In the genomic region with DNA sequence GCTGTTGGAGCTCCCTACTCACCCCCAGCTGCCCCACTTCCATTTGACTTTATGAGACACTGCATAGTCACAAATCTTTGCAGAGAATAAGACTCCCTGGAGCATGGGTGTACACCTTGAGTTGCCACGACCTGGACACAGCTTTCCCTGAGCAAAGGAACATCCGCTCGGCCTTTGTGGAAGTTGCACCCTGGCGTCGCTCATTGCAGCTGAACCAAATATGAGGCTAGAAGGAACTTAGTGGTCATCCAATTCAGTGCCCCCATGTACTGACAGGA, we compare ENCODE assay signal across 19 cellular contexts. TPM values are rescaled to one million over a fixed set of nuclear protein-coding genes. Genes with fewer than 3 reads are reported as not detected.
DNase-seq lines count a peak whose midpoint lies in the region; ATAC-seq and TF ChIP-seq lines count a peak whose summit lies in the region.
"Had no signal": no experiment of that assay in that cellular context is flagged by ENCODE, and none has a peak within 500 bp of the region (broad histone marks: within the 10 kb centered on the region; RNA-seq: fewer than 3 reads in every experiment).

No MANE protein-coding gene starts in this region.

- no peaks in the 10 kb centered on the region for H3K79me2 ChIP-seq in PC-3 (ENCODE audit: low read length)

- no peaks in the 10 kb centered on the region for H4K20me1 ChIP-seq in PC-3 (ENCODE audit: low read length)

- H3K27ac ChIP-seq in PC-3 (ENCODE audit: low read length): peak overlapping the region; percentile 54; the same call in 1 of the 2 replicates

- ATAC-seq in PC-3 (no peak), GM18498 (IDR thresholded peaks at IDR 0.05; ENCODE audit: unreplicated experiment) (no peak), HG02759 (IDR thresholded peaks at IDR 0.05; ENCODE audit: unreplicated experiment) (no peak), GM19467 (IDR thresholded peaks at IDR 0.05; ENCODE audit: unreplicated experiment) (no peak)
- no peak for ATAC-seq in stimulated activated naive B cell treated with anti-CD40 and anti-IgM and Interleukin-4, amounts not matched to agents 10 μg/mL and 1 μg/mL and 100 μg/mL, for 72 hours (replicated peaks)
- ATAC-seq: CD8-positive, alpha-beta T cell; K562; Panc1 had no signal

- BruUV-seq in PC-3 (replicated peaks; lab: Mats Ljungman, UMichigan): no TSS peak

- no peaks in the 10 kb centered on the region for H3F3A ChIP-seq in PC-3 (ENCODE audit: low read length, unreplicated experiment)

- H3K36me3 ChIP-seq in PC-3 (ENCODE audit: low read depth, low read length): no peaks in the 10 kb centered on the region

- H3K4me1 Mint-ChIP-seq in IgD-negative memory B cell (peaks cover 52 to 59% (median 58%) of the 10 kb centered on the region in 3 donors), neural crest cell (peaks cover 8% of the 10 kb centered on the region)
- H3K4me1 Mint-ChIP-seq in stimulated activated naive B cell treated with anti-CD40 and anti-IgM and Interleukin-4, amounts not matched to agents 10 μg/mL and 1 μg/mL and 100 μg/mL, for 72 hours: peaks cover 61 to 71% of the 10 kb centered on the region in 2 donors

- no peak overlapping the region for H3K4me3 ChIP-seq in PC-3 (ENCODE audit: low read length)
- H3K4me3 ChIP-seq: K562 had no signal

- CTCF ChIA-PET in PC-3 (lab: Charles Lee): no interaction called here

- no peaks in the 10 kb centered on the region for H3K9me3 Mint-ChIP-seq in IgD-negative memory B cell
- H3K9me3 Mint-ChIP-seq in neural crest cell: no peaks in the 10 kb centered on the region
- peaks cover 0 to 2% of the 10 kb centered on the region in 2 donors for H3K9me3 Mint-ChIP-seq in stimulated activated naive B cell treated with anti-CD40 and anti-IgM and Interleukin-4, amounts not matched to agents 10 μg/mL and 1 μg/mL and 100 μg/mL, for 72 hours
- H3K9me3 Mint-ChIP-seq: CD8-positive, alpha-beta T cell had no signal

- H3K27ac Mint-ChIP-seq in IgD-negative memory B cell: peak overlapping the region in 2 of 3 donors; percentile 61 to 97
- H3K27ac Mint-ChIP-seq in neural crest cell (ENCODE audit: unreplicated experiment): peak overlapping the region; percentile 27
- H3K27ac Mint-ChIP-seq in stimulated activated naive B cell treated with anti-CD40 and anti-IgM and Interleukin-4, amounts not matched to agents 10 μg/mL and 1 μg/mL and 100 μg/mL, for 72 hours: peak overlapping the region; percentile 77

- H3K4me3 Mint-ChIP-seq in IgD-negative memory B cell: peak overlapping the region in 2 of 4 donors; percentile 48 to 88
- no peak overlapping the region for H3K4me3 Mint-ChIP-seq in neural crest cell
- H3K4me3 Mint-ChIP-seq in stimulated activated naive B cell treated with anti-CD40 and anti-IgM and Interleukin-4, amounts not matched to agents 10 μg/mL and 1 μg/mL and 100 μg/mL, for 72 hours: no peak overlapping the region
- H3K4me3 Mint-ChIP-seq: CD8-positive, alpha-beta T cell had no signal

- POLR2A ChIA-PET in PC-3 (lab: Charles Lee; ENCODE audit: unreplicated experiment): no interaction called here

- peaks cover 3% of the 10 kb centered on the region for H3K36me3 Mint-ChIP-seq in IgD-negative memory B cell
- no peaks in the 10 kb centered on the region for H3K36me3 Mint-ChIP-seq in neural crest cell (ENCODE audit: low read depth)
- H3K36me3 Mint-ChIP-seq in stimulated activated naive B cell treated with anti-CD40 and anti-IgM and Interleukin-4, amounts not matched to agents 10 μg/mL and 1 μg/mL and 100 μg/mL, for 72 hours: no peaks in the 10 kb centered on the region
- H3K36me3 Mint-ChIP-seq: CD8-positive, alpha-beta T cell had no signal

- H2AFZ ChIP-seq in PC-3 (ENCODE audit: low read length): no peak overlapping the region

- peaks cover 20% of the 10 kb centered on the region for H3K4me1 ChIP-seq in PC-3 (ENCODE audit: insufficient read depth, low read length)

- intact Hi-C loops in PC-3 (cut with micrococcal nuclease): no loop called here

- H3K27me3 ChIP-seq in PC-3 (ENCODE audit: low read length): peaks cover 13% of the 10 kb centered on the region; the same call in 1 of the 2 replicates

- no peaks in the 10 kb centered on the region for H3K27me3 Mint-ChIP-seq in IgD-negative memory B cell
- no peaks in the 10 kb centered on the region for H3K27me3 Mint-ChIP-seq in neural crest cell (ENCODE audit: low read depth)
- H3K27me3 Mint-ChIP-seq in stimulated activated naive B cell treated with anti-CD40 and anti-IgM and Interleukin-4, amounts not matched to agents 10 μg/mL and 1 μg/mL and 100 μg/mL, for 72 hours: no peaks in the 10 kb centered on the region

- H3K4me2 ChIP-seq in PC-3 (ENCODE audit: low read length): no peak overlapping the region
- H3K4me2 ChIP-seq: SK-N-SH had no signal

- no peaks in the 10 kb centered on the region for H3K9me2 ChIP-seq in PC-3 (replicated peaks; ENCODE audit: low read length)
- H3K9me2 ChIP-seq: SK-N-SH had no signal

- DNase-seq in PC-3: no peak
- no peak for DNase-seq in neural crest cell (ENCODE audit: low read depth, low spot score)
- no peak for DNase-seq in stimulated activated naive B cell treated with anti-CD40 and anti-IgM and Interleukin-4, amounts not matched to agents 10 μg/mL and 1 μg/mL and 100 μg/mL, for 72 hours
- no peak for DNase-seq in D341Med (ENCODE audit: low spot score)
- DNase-seq: C1 segment of cervical spinal cord; CD8-positive, alpha-beta T cell; DMS153; NCI-H1417; NCI-H1694 treated with DMSO at 0.1 percent for 48 hours; NCI-H446 treated with DMSO at 0.1 percent for 48 hours; NCI-H526 treated with DMSO at 0.1 percent for 48 hours; SIG-M5; SK-N-SH had no signal

- H3K9me3 ChIP-seq in PC-3 (ENCODE audit: low read length): no peaks in the 10 kb centered on the region

- no peak overlapping the region for H3K9ac ChIP-seq in PC-3 (ENCODE audit: low read length)
- H3K9ac ChIP-seq: SK-N-SH had no signal

- TF ChIP-seq CTCF in PC-3 (conservative IDR thresholded peaks at IDR 0.05; ENCODE audit: low read depth, low read length): no peak
- no peak for TF ChIP-seq CTCF in neural crest cell (conservative IDR thresholded peaks at IDR 0.05)

RNA-seq across cellular contexts. Expression of gene CAPN14, which starts 2.7 kb away (rescaled TPM):
- 2.9 TPM for polyA plus RNA-seq in IgD-negative memory B cell
- total RNA-seq in PC-3 (2014; rRNA removed): 0.35 TPM in 1 of 2 replicates, not detected in the other
- total RNA-seq in neural crest cell: 0.36 and 0.47 TPM in 2 replicates
- total RNA-seq: K562 had no signal
- polyA plus RNA-seq: K562 had no signal

RNA-seq across cellular contexts. Expression of gene EHD3, which starts 19.4 kb away (rescaled TPM):
- polyA plus RNA-seq in IgD-negative memory B cell: 31.8 TPM
- 3.2 and 4.4 TPM in 2 replicates for total RNA-seq in PC-3 (2014; rRNA removed)
- 10.6 and 10.7 TPM in 2 replicates for total RNA-seq in neural crest cell

Comparison
In these comparisons a context has a peak if more than half of its experiments do, and no peak if none do; other contexts are left out.
1. H3K27ac Mint-ChIP-seq: peak in every context shown above with its lines; median percentile 79 in IgD-negative memory B cell; 77 in stimulated activated naive B cell treated with anti-CD40 and anti-IgM and Interleukin-4, amounts not matched to agents 10 μg/mL and 1 μg/mL and 100 μg/mL, for 72 hours; 27 in neural crest cell.